ENCODE assay signal across 17 cellular contexts in the genomic region with DNA sequence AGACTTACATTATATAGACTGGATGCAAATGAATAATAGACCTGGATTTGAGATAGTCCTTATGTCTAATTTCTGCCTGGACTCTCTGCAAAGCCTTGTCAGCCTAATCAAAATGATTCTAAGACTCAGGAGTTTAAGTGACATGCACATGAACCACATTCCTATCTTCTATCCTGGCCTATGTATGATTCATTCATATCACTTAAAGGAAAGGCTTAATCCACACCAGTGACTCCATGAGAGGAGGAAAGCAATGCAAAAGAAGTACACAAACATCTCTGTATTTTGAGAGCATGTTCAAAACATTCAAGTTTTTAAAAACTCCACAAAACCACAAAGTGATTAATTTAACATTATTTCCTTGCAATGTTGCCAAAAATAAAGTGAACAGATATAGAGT. TPM values are rescaled to one million over a fixed set of nuclear protein-coding genes. Genes with fewer than 3 reads are reported as not detected.
DNase-seq lines count a peak whose midpoint lies in the region; ATAC-seq and TF ChIP-seq lines count a peak whose summit lies in the region.
"Had no signal": no experiment of that assay in that cellular context is flagged by ENCODE, and none has a peak within 500 bp of the region (broad histone marks: within the 10 kb centered on the region; RNA-seq: fewer than 3 reads in every experiment).

No MANE protein-coding gene starts in this region.

- no peak overlapping the region for H3K4me3 ChIP-seq in IMR-90 (ENCODE audit: insufficient read depth, low read depth, low read length)
- H3K4me3 ChIP-seq: Peyer's patch had no signal

- no peaks in the 10 kb centered on the region for H4K20me1 ChIP-seq in IMR-90 (ENCODE audit: insufficient read depth, low read length)

- no peak overlapping the region for H3K9ac ChIP-seq in IMR-90 (ENCODE audit: low read depth, low read length)

- no peak for TF ChIP-seq CTCF in IMR-90 (conservative IDR thresholded peaks at IDR 0.05; ENCODE audit: low read depth, low read length)

- in situ Hi-C loops in ACHN (cut with HindIII; ENCODE audit: low pct_ligation_motif_present, low pct_unique_long_range_greater_than_20kb, low sequenced_read_pairs), result no loop called here
- in situ Hi-C loops in IMR-90 (cut with MboI; ENCODE audit: low sequenced_read_pairs), result loop anchor here (25.0 kb wide), 1 partner anchor 1139 kb away; a partner anchor contains a TSS

- no peak overlapping the region for H2BK20ac ChIP-seq in IMR-90 (ENCODE audit: low read depth, low read length)

- H3K56ac ChIP-seq in IMR-90 (ENCODE audit: extremely low read depth, insufficient read depth, low read length), result no peak overlapping the region

- no peaks in the 10 kb centered on the region for H3K36me3 ChIP-seq in IMR-90 (ENCODE audit: control insufficient read depth, insufficient read depth, low read length)
- H3K36me3 ChIP-seq: BE2C, Peyer's patch had no signal

- H4K91ac ChIP-seq in IMR-90 (ENCODE audit: insufficient read depth, low read depth, low read length), result no peak overlapping the region

- dilution Hi-C loops in IMR-90 (cut with HindIII; ENCODE audit: low sequenced_read_pairs, unreplicated experiment), result no loop called here

- POLR2A ChIA-PET in IMR-90 (lab: Charles Lee; ENCODE audit: unreplicated experiment), result no interaction called here

- intact Hi-C loops in IMR-90 (cut with micrococcal nuclease), result no loop called here

- no peak overlapping the region for H3K27ac ChIP-seq in IMR-90 (ENCODE audit: insufficient read depth, low read length)
- H3K27ac ChIP-seq: HL-60, Peyer's patch had no signal

- TF ChIP-seq RAD21 in IMR-90 (IDR thresholded peaks at IDR 0.05; ENCODE audit: low read length), result no peak

- H3K4ac ChIP-seq in IMR-90 (ENCODE audit: low read depth, low read length), result no peak overlapping the region

- peaks cover 4% of the 10 kb centered on the region for H3K36me3 Mint-ChIP-seq in activated T-cell treated with anti-CD3 and anti-CD28 coated beads, Interleukin-2, amount 50 U/mL, for 4 hours (ENCODE audit: insufficient read depth)
- H3K36me3 Mint-ChIP-seq in activated naive CD8-positive, alpha-beta T cell treated with anti-CD3 and anti-CD28 coated beads for 36 hours, result no peaks in the 10 kb centered on the region

- no peak overlapping the region for H3K18ac ChIP-seq in IMR-90 (ENCODE audit: low read depth, low read length)

- no peaks in the 10 kb centered on the region for H3K9me1 ChIP-seq in IMR-90 (ENCODE audit: insufficient read depth, low read length)

- no peaks in the 10 kb centered on the region for H3K9me3 Mint-ChIP-seq in activated T-cell treated with anti-CD3 and anti-CD28 coated beads, Interleukin-2, amount 50 U/mL, for 4 hours
- no peaks in the 10 kb centered on the region for H3K9me3 Mint-ChIP-seq in activated naive CD8-positive, alpha-beta T cell treated with anti-CD3 and anti-CD28 coated beads for 36 hours
- H3K9me3 Mint-ChIP-seq: CD4-positive, alpha-beta T cell had no signal

- H3K9me3 ChIP-seq in IMR-90 (ENCODE audit: control insufficient read depth, insufficient read depth, low read length), result no peaks in the 10 kb centered on the region
- H3K9me3 ChIP-seq: BE2C, Peyer's patch had no signal

- no peak overlapping the region for H2BK5ac ChIP-seq in IMR-90 (ENCODE audit: low read depth, low read length, poor library complexity, severe bottlenecking)

- H3K4me3 Mint-ChIP-seq in activated T-cell treated with anti-CD3 and anti-CD28 coated beads, Interleukin-2, amount 50 U/mL, for 4 hours, result no peak overlapping the region
- H3K4me3 Mint-ChIP-seq in activated naive CD8-positive, alpha-beta T cell treated with anti-CD3 and anti-CD28 coated beads for 36 hours, result no peak overlapping the region
- H3K4me3 Mint-ChIP-seq: CD4-positive, alpha-beta T cell had no signal

- no peak overlapping the region for H4K5ac ChIP-seq in IMR-90 (ENCODE audit: low read depth, low read length)

- no peak overlapping the region for H3K14ac ChIP-seq in IMR-90 (replicated peaks; ENCODE audit: low read depth, low read length)

- ATAC-seq in IMR-90 (ENCODE audit: low read depth), result peak; percentile 78
- no peak for ATAC-seq in activated T-cell treated with anti-CD3 and anti-CD28 coated beads, Interleukin-2, amount 50 U/mL, for 4 hours
- ATAC-seq: Right ventricle myocardium inferior had no signal

- H4K8ac ChIP-seq in IMR-90 (ENCODE audit: low read depth in 2 of 2, low read length in 2 of 2), result no peak overlapping the region

- CTCF ChIA-PET in IMR-90 (lab: Yijun Ruan, JAX), result no interaction called here

- no TSS peak for BruUV-seq in IMR-90 (replicated peaks; lab: Mats Ljungman, UMichigan)

- no peak overlapping the region for H2AK9ac ChIP-seq in IMR-90 (replicated peaks; ENCODE audit: low read depth, low read length, poor library complexity)

- H2BK15ac ChIP-seq in IMR-90 (ENCODE audit: low read depth, low read length), result no peak overlapping the region

- peak; percentile 13 for DNase-seq in ACHN
- peak; percentile 49 for DNase-seq in IMR-90
- peak; percentile 9 for DNase-seq in astrocyte of the hippocampus (ENCODE audit: low read depth, low spot score)
- peak; percentile 29 for DNase-seq in hepatic stellate cell (ENCODE audit: low spot score)
- DNase-seq in activated T-cell treated with anti-CD3 and anti-CD28 coated beads, Interleukin-2, amount 50 U/mL, for 4 hours, result no peak
- DNase-seq in activated naive CD8-positive, alpha-beta T cell treated with anti-CD3 and anti-CD28 coated beads for 36 hours, result no peak
- no peak for DNase-seq in HK-2 (ENCODE audit: unreplicated experiment)
- DNase-seq in NCI-H128 (lab: John Stamatoyannopoulos, UW; ENCODE audit: unreplicated experiment), result no peak
- DNase-seq: 8988T; BE2C; Calu3; CD4-positive, alpha-beta T cell; NCI-H1048; NCI-H2081 treated with DMSO at 0.1 percent for 48 hours; Peyer's patch had no signal

- no peak overlapping the region for H2AK5ac ChIP-seq in IMR-90 (ENCODE audit: low read depth, low read length)

- H2BK120ac ChIP-seq in IMR-90 (ENCODE audit: low read depth, low read length), result no peak overlapping the region

- no peaks in the 10 kb centered on the region for H3K79me1 ChIP-seq in IMR-90 (ENCODE audit: low read depth in 1 of 2, low read length in 2 of 2)

- H3K27me3 Mint-ChIP-seq in activated T-cell treated with anti-CD3 and anti-CD28 coated beads, Interleukin-2, amount 50 U/mL, for 4 hours (ENCODE audit: low read depth), result no peaks in the 10 kb centered on the region
- H3K27me3 Mint-ChIP-seq in activated naive CD8-positive, alpha-beta T cell treated with anti-CD3 and anti-CD28 coated beads for 36 hours, result no peaks in the 10 kb centered on the region
- H3K27me3 Mint-ChIP-seq: CD4-positive, alpha-beta T cell had no signal

- H2AFZ ChIP-seq in IMR-90 (replicated peaks; ENCODE audit: low read length, poor library complexity), result no peak overlapping the region

- H3K4me1 ChIP-seq in IMR-90 (ENCODE audit: control insufficient read depth, insufficient read depth, low read length), result no peaks in the 10 kb centered on the region
- H3K4me1 ChIP-seq: BE2C, Peyer's patch had no signal

- H3K27ac Mint-ChIP-seq in activated naive CD8-positive, alpha-beta T cell treated with anti-CD3 and anti-CD28 coated beads for 36 hours, result no peak overlapping the region
- H3K27ac Mint-ChIP-seq: CD4-positive, alpha-beta T cell had no signal

- no peaks in the 10 kb centered on the region for H3K4me1 Mint-ChIP-seq in activated T-cell treated with anti-CD3 and anti-CD28 coated beads, Interleukin-2, amount 50 U/mL, for 4 hours (ENCODE audit: low read depth)
- no peaks in the 10 kb centered on the region for H3K4me1 Mint-ChIP-seq in activated naive CD8-positive, alpha-beta T cell treated with anti-CD3 and anti-CD28 coated beads for 36 hours

- no peak overlapping the region for H3K23ac ChIP-seq in IMR-90 (ENCODE audit: low read depth, low read length)

- no peak for TF ChIP-seq POLR2A in IMR-90 (IDR thresholded peaks at IDR 0.05; ENCODE audit: low read depth, low read length)

- H3K27me3 ChIP-seq in IMR-90 (ENCODE audit: control insufficient read depth, insufficient read depth, low read length), result peaks cover 3% of the 10 kb centered on the region
- H3K27me3 ChIP-seq: BE2C, Peyer's patch had no signal

- H3K4me2 ChIP-seq in IMR-90 (ENCODE audit: low read depth, low read length), result no peak overlapping the region

TF ChIP-seq in IMR-90, 13 proteins besides CTCF, POLR2A, EP300 and RAD21 (continues in another document):
- TF ChIP-seq MXI1 (IDR thresholded peaks at IDR 0.05; ENCODE audit: borderline replicate concordance, low read depth, low read length), result no peak
- TF ChIP-seq, protein P1, sequence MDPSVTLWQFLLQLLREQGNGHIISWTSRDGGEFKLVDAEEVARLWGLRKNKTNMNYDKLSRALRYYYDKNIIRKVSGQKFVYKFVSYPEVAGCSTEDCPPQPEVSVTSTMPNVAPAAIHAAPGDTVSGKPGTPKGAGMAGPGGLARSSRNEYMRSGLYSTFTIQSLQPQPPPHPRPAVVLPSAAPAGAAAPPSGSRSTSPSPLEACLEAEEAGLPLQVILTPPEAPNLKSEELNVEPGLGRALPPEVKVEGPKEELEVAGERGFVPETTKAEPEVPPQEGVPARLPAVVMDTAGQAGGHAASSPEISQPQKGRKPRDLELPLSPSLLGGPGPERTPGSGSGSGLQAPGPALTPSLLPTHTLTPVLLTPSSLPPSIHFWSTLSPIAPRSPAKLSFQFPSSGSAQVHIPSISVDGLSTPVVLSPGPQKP (IDR thresholded peaks at IDR 0.05; ENCODE audit: borderline replicate concordance, low read depth, low read length), result no peak
- TF ChIP-seq, protein P2, sequence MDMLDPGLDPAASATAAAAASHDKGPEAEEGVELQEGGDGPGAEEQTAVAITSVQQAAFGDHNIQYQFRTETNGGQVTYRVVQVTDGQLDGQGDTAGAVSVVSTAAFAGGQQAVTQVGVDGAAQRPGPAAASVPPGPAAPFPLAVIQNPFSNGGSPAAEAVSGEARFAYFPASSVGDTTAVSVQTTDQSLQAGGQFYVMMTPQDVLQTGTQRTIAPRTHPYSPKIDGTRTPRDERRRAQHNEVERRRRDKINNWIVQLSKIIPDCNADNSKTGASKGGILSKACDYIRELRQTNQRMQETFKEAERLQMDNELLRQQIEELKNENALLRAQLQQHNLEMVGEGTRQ (IDR thresholded peaks at IDR 0.05; ENCODE audit: low read depth, low read length), result no peak
- TF ChIP-seq BHLHE40 (IDR thresholded peaks at IDR 0.05; ENCODE audit: low read depth, low read length), result no peak
- TF ChIP-seq CEBPB (IDR thresholded peaks at IDR 0.05; ENCODE audit: low read depth, low read length), result no peak
- TF ChIP-seq RFX5 (IDR thresholded peaks at IDR 0.05; ENCODE audit: low read depth, low read length), result no peak
- no peak for TF ChIP-seq RCOR1 (IDR thresholded peaks at IDR 0.05; ENCODE audit: insufficient replicate concordance, low read length)
- no peak for TF ChIP-seq FOS (IDR thresholded peaks at IDR 0.05; ENCODE audit: low read depth, low read length)
- no peak for TF ChIP-seq SMC3 (IDR thresholded peaks at IDR 0.05; ENCODE audit: low read depth, low read length)

RNA-seq across cellular contexts. Expression of a gene that starts 14.6 kb away (rescaled TPM):
- total RNA-seq in IMR-90 (2012; rRNA removed), result 5.3 and 9.1 TPM in 2 replicates
- polyA plus RNA-seq in IMR-90 (2012; rRNA removed), result 4.7 TPM in 2 replicates
- 1.9 and 3.1 TPM in 2 replicates for polyA plus RNA-seq in IMR-90 (2012; cell fraction: cytosol; rRNA removed)
- polyA plus RNA-seq in IMR-90 (2012; cell fraction: nucleus; rRNA removed; ENCODE audit: low replicate concordance), result 3.6 and 5.4 TPM in 2 replicates
- total RNA-seq in activated T-cell treated with anti-CD3 and anti-CD28 coated beads, Interleukin-2, amount 50 U/mL, for 4 hours, result 1 to 10 TPM in 2 of 3 donors, under 1 TPM in 1; 0.56 to 1.3 (median 1.0) TPM
- 1 to 10 TPM; 2.0 to 2.3 TPM for total RNA-seq in activated naive CD8-positive, alpha-beta T cell treated with anti-CD3 and anti-CD28 coated beads for 36 hours

Comparison
In these comparisons a context has a peak if more than half of its experiments do, and no peak if none do; other contexts are left out.
1. DNase-seq: peak in ACHN (single experiment), IMR-90 (single experiment), astrocyte of the hippocampus (single experiment) and hepatic stellate cell (single experiment); none in activated T-cell treated with anti-CD3 and anti-CD28 coated beads, Interleukin-2, amount 50 U/mL, for 4 hours (single experiment), activated naive CD8-positive, alpha-beta T cell treated with anti-CD3 and anti-CD28 coated beads for 36 hours (single experiment), HK-2 (single experiment) and NCI-H128 (single experiment).